ENCODE assay signal across 34 cellular contexts in the genomic region with DNA sequence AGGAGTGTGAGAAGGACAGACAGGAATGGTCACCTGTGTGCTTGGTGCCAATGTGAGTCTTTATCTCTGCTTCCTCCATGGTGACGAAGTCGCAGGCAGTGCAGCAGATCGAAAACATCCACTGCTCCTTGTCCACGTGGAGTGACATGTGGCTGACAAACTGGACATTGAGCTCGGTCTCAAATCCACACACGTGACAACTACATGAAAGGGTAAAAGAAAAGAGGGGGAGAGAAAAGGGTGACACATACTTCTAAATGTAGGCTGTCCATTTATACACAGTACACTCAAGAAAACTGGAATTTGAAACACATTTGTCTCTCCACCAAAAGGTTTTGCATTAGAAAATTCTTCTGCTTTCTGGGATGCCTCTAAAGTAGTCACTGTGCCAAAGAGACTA.
DNase-seq lines count a peak whose midpoint lies in the region; ATAC-seq, FAIRE-seq and TF ChIP-seq lines count a peak whose summit lies in the region.
"Had no signal": no experiment of that assay in that cellular context is flagged by ENCODE, and none has a peak within 500 bp of the region (broad histone marks: within the 10 kb centered on the region; RNA-seq: fewer than 3 reads in every experiment).

No MANE protein-coding gene starts in this region.

- H3K4me3 ChIP-seq in breast epithelium, result no peak overlapping the region
- no peak overlapping the region for H3K4me3 ChIP-seq in mammary epithelial cell (replicated peaks in 1 of 3; ENCODE audit: insufficient read depth in 1 of 3, low read depth in 2 of 3, low read length in 3 of 3)
- no peak overlapping the region for H3K4me3 ChIP-seq in keratinocyte (ENCODE audit: control insufficient read depth in 2 of 3, extremely low read depth in 1 of 3, insufficient read depth in 2 of 3, low read depth in 1 of 3, low read length in 3 of 3)
- no peak overlapping the region for H3K4me3 ChIP-seq in thyroid gland (replicated peaks in 1 of 3)
- H3K4me3 ChIP-seq: dorsolateral prefrontal cortex, pancreas, tibial artery had no signal

- 95% methylated on average over 6 of the region's 6 CpGs for WGBS in mammary epithelial cell (ENCODE audit: low coverage, missing lambda C conversion rate)
- WGBS in thyroid gland, 2 donors, result 97 to 99% methylated on average over 6 of the region's 6 CpGs

- peak overlapping the region; percentile 86 for H3K27ac Mint-ChIP-seq in activated T-helper 17 cell treated with anti-CD3 and anti-CD28 coated beads, Interleukin-2, amount 50 U/mL, for 72 hours
- H3K27ac Mint-ChIP-seq: activated naive CD4-positive, alpha-beta T cell treated with anti-CD3 and anti-CD28 coated beads for 36 hours; B cell; memory B cell had no signal

- H3K4me1 Mint-ChIP-seq in activated T-helper 17 cell treated with anti-CD3 and anti-CD28 coated beads, Interleukin-2, amount 50 U/mL, for 72 hours, result peaks cover 13% of the 10 kb centered on the region
- H3K4me1 Mint-ChIP-seq: B cell, brain, memory B cell had no signal

- in situ Hi-C loops in mammary epithelial cell (cut with MboI; ENCODE audit: low sequenced_read_pairs in 2 of 2), result no loop called here

- no peak overlapping the region for H3K9ac ChIP-seq in mammary epithelial cell (ENCODE audit: insufficient read depth, low read length)
- H3K9ac ChIP-seq in keratinocyte (ENCODE audit: control insufficient read depth, extremely low read depth, insufficient read depth, low read length), result no peak overlapping the region

- no peak for TF ChIP-seq POLR2A in breast epithelium (IDR thresholded peaks at IDR 0.05)
- TF ChIP-seq POLR2A in thyroid gland (IDR thresholded peaks at IDR 0.05), result no peak

- BruUV-seq in mammary epithelial cell (replicated peaks; lab: Mats Ljungman, UMichigan), result no TSS peak

- no peaks in the 10 kb centered on the region for H3K79me2 ChIP-seq in mammary epithelial cell (ENCODE audit: insufficient read depth, low read length)
- H3K79me2 ChIP-seq in keratinocyte (ENCODE audit: control insufficient read depth, insufficient read depth, low read length), result no peaks in the 10 kb centered on the region

- H3K4me2 ChIP-seq in mammary epithelial cell (ENCODE audit: insufficient read depth, low read depth, low read length) (no peak overlapping the region), keratinocyte (ENCODE audit: control insufficient read depth, extremely low read depth, insufficient read depth, low read depth, low read length) (no peak overlapping the region)

- no peaks in the 10 kb centered on the region for H3K36me3 ChIP-seq in breast epithelium
- peaks cover 6% of the 10 kb centered on the region for H3K36me3 ChIP-seq in mammary epithelial cell (ENCODE audit: insufficient read depth, low read length)
- peaks cover 6 to 11% of the 10 kb centered on the region in 2 experiments for H3K36me3 ChIP-seq in keratinocyte (ENCODE audit: control insufficient read depth in 2 of 2, extremely low read depth in 1 of 2, insufficient read depth in 2 of 2, low read length in 2 of 2)
- peaks cover 0 to 3% of the 10 kb centered on the region in 2 donors for H3K36me3 ChIP-seq in thyroid gland

- TF ChIP-seq CTCF in breast epithelium (IDR thresholded peaks at IDR 0.05), result no peak
- no peak for TF ChIP-seq CTCF in mammary epithelial cell (conservative IDR thresholded peaks at IDR 0.05 in 1 of 2, IDR thresholded peaks at IDR 0.05 in 1 of 2; ENCODE audit: extremely low read depth in 1 of 2, insufficient read depth in 1 of 2, low read depth in 1 of 2, low read length in 2 of 2)
- TF ChIP-seq CTCF in keratinocyte (optimal IDR thresholded peaks at IDR 0.05 in 1 of 3, IDR thresholded peaks at IDR 0.05 in 1 of 3, conservative IDR thresholded peaks at IDR 0.05 in 1 of 3; ENCODE audit: extremely low read depth in 1 of 3, insufficient read depth in 2 of 3, low read length in 3 of 3), result no peak
- TF ChIP-seq CTCF in thyroid gland (IDR thresholded peaks at IDR 0.05), result no peak

- H4K20me1 ChIP-seq in mammary epithelial cell (ENCODE audit: insufficient read depth, low read length) (no peaks in the 10 kb centered on the region), keratinocyte (ENCODE audit: control insufficient read depth, extremely low read depth, insufficient read depth, low read length) (no peaks in the 10 kb centered on the region)

- peak overlapping the region; percentile 37 for H3K4me3 Mint-ChIP-seq in activated T-helper 17 cell treated with anti-CD3 and anti-CD28 coated beads, Interleukin-2, amount 50 U/mL, for 72 hours
- H3K4me3 Mint-ChIP-seq: activated naive CD4-positive, alpha-beta T cell treated with anti-CD3 and anti-CD28 coated beads for 36 hours; B cell; brain; CD8-positive, alpha-beta memory T cell; memory B cell; neural crest cell; stimulated activated naive CD8-positive, alpha-beta T cell treated with anti-CD3 and anti-CD28 coated beads, Interleukin-15, amount 100 ng/mL, for 72 hours had no signal

- H3K4me1 ChIP-seq in breast epithelium, result no peaks in the 10 kb centered on the region
- H3K4me1 ChIP-seq in mammary epithelial cell (ENCODE audit: insufficient read depth, low read length), result no peaks in the 10 kb centered on the region
- no peaks in the 10 kb centered on the region for H3K4me1 ChIP-seq in keratinocyte (ENCODE audit: control insufficient read depth, extremely low read depth, insufficient read depth, low read length)
- H3K4me1 ChIP-seq in thyroid gland, result peaks cover 21 to 22% of the 10 kb centered on the region in 2 donors
- H3K4me1 ChIP-seq: pancreas, tibial artery had no signal

- peak; percentile 5 for FAIRE-seq in keratinocyte (lab: Jason Lieb, UNC)
- FAIRE-seq: endometrium, HepG2, pancreas, small intestine had no signal

- DNase-seq in breast epithelium (ENCODE audit: low spot score in 2 of 2), result no peak
- no peak for DNase-seq in mammary epithelial cell
- DNase-seq in keratinocyte (ENCODE audit: low read depth, low spot score), result no peak
- no peak for DNase-seq in thyroid gland
- no peak for DNase-seq in NCI-H146 treated with DMSO at 0.1 percent for 48 hours (lab: John Stamatoyannopoulos, UW; ENCODE audit: unreplicated experiment)
- DNase-seq in COLO668 (lab: John Stamatoyannopoulos, UW; ENCODE audit: unreplicated experiment), result no peak
- DNase-seq: activated CD4-positive, alpha-beta T cell treated with anti-CD3 and anti-CD28 coated beads for 1 hour; activated naive CD4-positive, alpha-beta T cell treated with anti-CD3 and anti-CD28 coated beads for 36 hours; activated T-cell treated with anti-CD3 and anti-CD28 coated beads, Interleukin-2, amount 50 U/mL, for 1 hour; amniotic stem cell; CD8-positive, alpha-beta memory T cell; cerebellar nuclear complex; dorsolateral prefrontal cortex; EL; hypothalamus; Kasumi-1; NCI-H1417 treated with DMSO at 0.1 percent for 48 hours; NCI-H2081; NCI-H2227 treated with DMSO at 0.1 percent for 48 hours; NCI-H69; pancreas; Right ventricle myocardium superior; small intestine; stimulated activated naive CD8-positive, alpha-beta T cell treated with anti-CD3 and anti-CD28 coated beads, Interleukin-15, amount 100 ng/mL, for 72 hours; T-helper 2 cell; tibial artery had no signal

- no peaks in the 10 kb centered on the region for H3K9me3 Mint-ChIP-seq in activated T-helper 17 cell treated with anti-CD3 and anti-CD28 coated beads, Interleukin-2, amount 50 U/mL, for 72 hours
- H3K9me3 Mint-ChIP-seq: activated naive CD4-positive, alpha-beta T cell treated with anti-CD3 and anti-CD28 coated beads for 36 hours; brain; CD8-positive, alpha-beta memory T cell; memory B cell; neural crest cell; stimulated activated naive CD8-positive, alpha-beta T cell treated with anti-CD3 and anti-CD28 coated beads, Interleukin-15, amount 100 ng/mL, for 72 hours had no signal

- H3K27ac ChIP-seq in breast epithelium (peak overlapping the region; percentile 78 to 83), mammary epithelial cell (ENCODE audit: insufficient read depth, low read depth, low read length) (no peak overlapping the region), keratinocyte (ENCODE audit: control insufficient read depth, insufficient read depth, low read length) (no peak overlapping the region), thyroid gland (peak overlapping the region; percentile 89 to 97 (median 91))
- H3K27ac ChIP-seq: pancreas, tibial artery had no signal

- H3K9me3 ChIP-seq in breast epithelium, result no peaks in the 10 kb centered on the region
- H3K9me3 ChIP-seq in mammary epithelial cell (replicated peaks; ENCODE audit: insufficient read depth, low read length), result no peaks in the 10 kb centered on the region
- H3K9me3 ChIP-seq in keratinocyte (ENCODE audit: control insufficient read depth, low read depth, low read length), result no peaks in the 10 kb centered on the region
- H3K9me3 ChIP-seq in thyroid gland, result no peaks in the 10 kb centered on the region
- H3K9me3 ChIP-seq: pancreas, tibial artery had no signal

- H3K27me3 Mint-ChIP-seq in activated T-helper 17 cell treated with anti-CD3 and anti-CD28 coated beads, Interleukin-2, amount 50 U/mL, for 72 hours, result no peaks in the 10 kb centered on the region
- H3K27me3 Mint-ChIP-seq: B cell; brain; CD8-positive, alpha-beta memory T cell; memory B cell; stimulated activated naive CD8-positive, alpha-beta T cell treated with anti-CD3 and anti-CD28 coated beads, Interleukin-15, amount 100 ng/mL, for 72 hours had no signal

- H3K36me3 Mint-ChIP-seq in activated T-helper 17 cell treated with anti-CD3 and anti-CD28 coated beads, Interleukin-2, amount 50 U/mL, for 72 hours (ENCODE audit: low read depth), result peaks cover 89% of the 10 kb centered on the region

- dilution Hi-C loops in mammary epithelial cell (cut with HindIII; ENCODE audit: low sequenced_read_pairs), result no loop called here
- dilution Hi-C loops in keratinocyte (cut with MboI; ENCODE audit: extremely low pct_ligation_motif_present, low sequenced_read_pairs), result no loop called here

- no peak for ATAC-seq in activated T-helper 17 cell treated with anti-CD3 and anti-CD28 coated beads, Interleukin-2, amount 50 U/mL, for 72 hours (replicated peaks)
- no peak for ATAC-seq in GM18511 (IDR thresholded peaks at IDR 0.05; ENCODE audit: unreplicated experiment)
- ATAC-seq: HepG2, pancreas had no signal

- intact Hi-C loops in breast epithelium (cut with DNase I; ENCODE audit: low total_unique reads), result no loop called here
- intact Hi-C loops in mammary epithelial cell (cut with micrococcal nuclease), result no loop called here
- intact Hi-C loops in thyroid gland (cut with DNase I), result no loop called here

- CTCF ChIA-PET in mammary epithelial cell (lab: Charles Lee; ENCODE audit: low non-redundant PET), result no interaction called here

- H3K9me1 ChIP-seq in keratinocyte (ENCODE audit: control insufficient read depth, extremely low read depth, insufficient read depth, low read length), result no peaks in the 10 kb centered on the region

- no peaks in the 10 kb centered on the region for H3K27me3 ChIP-seq in breast epithelium
- H3K27me3 ChIP-seq in mammary epithelial cell (ENCODE audit: insufficient read depth, low read length), result no peaks in the 10 kb centered on the region
- no peaks in the 10 kb centered on the region for H3K27me3 ChIP-seq in keratinocyte (ENCODE audit: control insufficient read depth, extremely low read depth, insufficient read depth, low read length)
- H3K27me3 ChIP-seq in thyroid gland, result no peaks in the 10 kb centered on the region
- H3K27me3 ChIP-seq: dorsolateral prefrontal cortex, pancreas, tibial artery had no signal

- H2AFZ ChIP-seq in mammary epithelial cell (ENCODE audit: low read depth, low read length), result no peak overlapping the region
- no peak overlapping the region for H2AFZ ChIP-seq in keratinocyte (ENCODE audit: control insufficient read depth, low read length)

Comparison
In these comparisons a context has a peak if more than half of its experiments do, and no peak if none do; other contexts are left out.
1. H3K27ac ChIP-seq: peak in breast epithelium (2 of 2) and thyroid gland (3 of 3); none in mammary epithelial cell (single experiment) and keratinocyte (single experiment).